Comparison of ENCODE assay signal across 28 cellular contexts in the genomic region with DNA sequence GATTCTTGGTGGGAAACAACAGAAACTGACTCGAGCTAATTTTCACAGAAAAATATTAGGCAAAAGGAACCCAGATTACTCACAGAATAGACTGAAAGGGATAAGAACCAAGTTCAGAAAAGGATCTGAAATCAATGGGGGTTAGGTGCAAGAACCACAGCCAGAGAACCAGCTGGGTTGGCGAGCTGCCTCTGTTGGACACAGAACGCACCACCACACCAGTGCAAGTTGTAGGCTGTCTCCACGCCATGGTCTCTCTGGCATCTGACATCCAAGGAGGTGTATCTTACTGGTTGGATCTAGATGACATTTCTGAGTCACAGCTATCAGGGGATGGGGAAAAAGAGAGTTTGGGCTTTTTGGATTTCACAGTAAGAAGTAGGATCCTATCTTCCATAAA.
"Had no signal": no experiment of that assay in that cellular context is flagged by ENCODE, and none has a peak within 500 bp of the region (broad histone marks: within the 10 kb centered on the region; RNA-seq: fewer than 3 reads in every experiment).

No MANE protein-coding gene starts in this region.

- H2AFZ ChIP-seq: hepatocyte had no signal

- H3K4me1 ChIP-seq: colonic mucosa, esophagus muscularis mucosa, esophagus squamous epithelium, foreskin keratinocyte, gastrocnemius medialis, gastroesophageal sphincter, heart left ventricle, heart right ventricle had no signal

- H3K27me3 ChIP-seq: colonic mucosa had no signal

- DNase-seq: colonic mucosa; cortex of kidney; dermis blood vessel endothelial cell; dorsolateral prefrontal cortex; effector CD4-positive, alpha-beta T cell; effector CD8-positive, alpha-beta T cell; effector memory CD4-positive, alpha-beta T cell; effector memory CD8-positive, alpha-beta T cell; endodermal cell; erythroblast; esophagus squamous epithelium; foreskin fibroblast; foreskin keratinocyte; foreskin melanocyte; gastrocnemius medialis; glutamatergic neuron; head of caudate nucleus; heart left ventricle; heart right ventricle had no signal

- H3K79me2 ChIP-seq: hepatocyte had no signal

- H3K27ac Mint-ChIP-seq: dendritic cell treated with granulocyte-macrophage colony-stimulating factor and Interleukin-4, amounts not matched to agents 40 ng/mL and 50 ng/mL, for 4 days; effector memory CD8-positive, alpha-beta T cell; endodermal cell had no signal

- H3K9me3 Mint-ChIP-seq: dendritic cell treated with granulocyte-macrophage colony-stimulating factor and Interleukin-4, amounts not matched to agents 40 ng/mL and 50 ng/mL, for 4 days; effector memory CD8-positive, alpha-beta T cell; endodermal cell had no signal

- H3K36me3 ChIP-seq: colonic mucosa, esophagus muscularis mucosa, esophagus squamous epithelium, gastrocnemius medialis, gastroesophageal sphincter, heart left ventricle, heart right ventricle had no signal

- ATAC-seq: effector memory CD8-positive, alpha-beta T cell; esophagus mucosa; foreskin keratinocyte; gastrocnemius medialis; gastroesophageal sphincter; heart left ventricle; heart right ventricle had no signal

- H3K4me3 Mint-ChIP-seq: dendritic cell treated with granulocyte-macrophage colony-stimulating factor and Interleukin-4, amounts not matched to agents 40 ng/mL and 50 ng/mL, for 4 days; effector memory CD8-positive, alpha-beta T cell; endodermal cell had no signal

- H3K4me3 ChIP-seq: colonic mucosa, coronary artery, dorsolateral prefrontal cortex, esophagus muscularis mucosa, esophagus squamous epithelium, gastrocnemius medialis, gastroesophageal sphincter, heart left ventricle, heart right ventricle, hepatocyte had no signal

- H3K4me1 Mint-ChIP-seq: endodermal cell had no signal

- H3K4me2 ChIP-seq: hepatocyte had no signal

- H3K9me3 ChIP-seq: colonic mucosa, esophagus squamous epithelium, gastrocnemius medialis had no signal

- FAIRE-seq: endometrium, frontal cortex had no signal

- H3K27ac ChIP-seq: colonic mucosa, coronary artery, dorsolateral prefrontal cortex, epithelial cell of prostate, esophagus muscularis mucosa, esophagus squamous epithelium, foreskin keratinocyte, gastrocnemius medialis, gastroesophageal sphincter, heart left ventricle, heart right ventricle, hepatocyte had no signal
